In the genomic region with DNA sequence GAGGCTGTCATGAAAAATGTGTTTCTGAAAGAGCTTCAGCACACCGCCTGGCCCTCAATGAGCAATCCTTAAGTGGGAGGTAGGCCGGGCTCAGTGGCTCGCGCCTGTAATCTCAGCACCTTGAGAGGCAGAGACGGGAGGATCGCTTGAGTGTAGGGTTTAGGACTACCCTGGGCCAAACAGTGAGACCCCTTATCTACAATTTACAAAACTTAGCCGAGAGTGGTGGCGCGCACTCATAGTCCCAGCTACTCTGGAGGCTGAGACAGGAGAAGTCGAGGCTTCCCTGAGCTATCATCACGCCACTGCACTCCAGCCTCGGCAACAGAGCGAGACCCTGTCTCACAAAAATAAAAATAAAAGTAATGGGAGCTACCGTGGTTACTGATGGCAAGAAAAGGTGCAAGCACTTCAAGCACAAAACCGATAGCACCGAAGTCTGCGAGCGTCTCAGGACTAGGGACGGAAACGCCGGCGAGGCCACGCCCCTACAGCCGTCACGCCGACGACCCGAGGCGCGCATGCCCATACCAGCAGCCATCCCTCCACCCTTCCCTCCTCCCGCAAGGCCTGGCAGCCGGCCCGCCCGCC, we compare ENCODE assay signal across 8 cellular contexts. TPM values are rescaled to one million over a fixed set of nuclear protein-coding genes. Genes with fewer than 3 reads are reported as not detected.
DNase-seq lines count a peak whose midpoint lies in the region; ATAC-seq, FAIRE-seq and TF ChIP-seq lines count a peak whose summit lies in the region.

No MANE protein-coding gene starts in this region.

- peak overlapping the region; percentile 98 for H3K27ac ChIP-seq in astrocyte (ENCODE audit: low read depth, low read length)

- no peaks in the 10 kb centered on the region for H3K27me3 ChIP-seq in astrocyte (ENCODE audit: insufficient read depth, low read length)

- H3K36me3 ChIP-seq in astrocyte (ENCODE audit: insufficient read depth, low read length) = peaks cover 17% of the 10 kb centered on the region

- no peaks in the 10 kb centered on the region for H3K27me3 Mint-ChIP-seq in astrocyte (ENCODE audit: low read depth, unreplicated experiment)

- peaks cover 36% of the 10 kb centered on the region for H3K79me2 ChIP-seq in astrocyte (ENCODE audit: insufficient read depth, low read length)

- peak overlapping the region; percentile 73 for H3K27ac Mint-ChIP-seq in astrocyte (ENCODE audit: unreplicated experiment)

- H3K36me3 Mint-ChIP-seq in astrocyte (ENCODE audit: low read depth, unreplicated experiment) = peaks cover 4% of the 10 kb centered on the region

- peak overlapping the region; percentile 99 for H3K4me3 Mint-ChIP-seq in astrocyte (ENCODE audit: unreplicated experiment)

- H2AFZ ChIP-seq in astrocyte (ENCODE audit: low read depth, low read length) = peak overlapping the region; percentile 100

- H3K9me3 Mint-ChIP-seq in astrocyte (ENCODE audit: unreplicated experiment) = no peaks in the 10 kb centered on the region

- H4K20me1 ChIP-seq in astrocyte (ENCODE audit: insufficient read depth, low read length) = peaks cover 42% of the 10 kb centered on the region

- H3K4me2 ChIP-seq in astrocyte (ENCODE audit: low read length) = peak overlapping the region; percentile 91

- H3K4me3 ChIP-seq in astrocyte (ENCODE audit: insufficient read depth, low read depth, low read length) = peak overlapping the region; percentile 100
- peak overlapping the region; percentile 99 for H3K4me3 ChIP-seq in retinal pigment epithelial cell (ENCODE audit: low read length)

- DNase-seq in NCI-H1930 (lab: John Stamatoyannopoulos, UW) (peak; percentile 50 to 78), T-helper 9 cell (peak; percentile 87), astrocyte (ENCODE audit: low read depth) (peak; percentile 47), hepatic stellate cell (ENCODE audit: low spot score) (peak; percentile 91), retinal pigment epithelial cell (ENCODE audit: low read depth) (peak; percentile 22), cortex of kidney (lab: John Stamatoyannopoulos, UW) (no peak)

- TF ChIP-seq CTCF in astrocyte (IDR thresholded peaks at IDR 0.05; ENCODE audit: insufficient read depth, low read depth, low read length) (no peak), retinal pigment epithelial cell (conservative IDR thresholded peaks at IDR 0.05; ENCODE audit: low read depth, low read length) (no peak)

- H3K9ac ChIP-seq in astrocyte (ENCODE audit: low read length) = peak overlapping the region; percentile 99

- H3K4me1 ChIP-seq in astrocyte (ENCODE audit: insufficient read depth, low read length) = peaks cover 5% of the 10 kb centered on the region

- FAIRE-seq in astrocyte (lab: Jason Lieb, UNC) = no peak

- peaks cover 9% of the 10 kb centered on the region for H3K4me1 Mint-ChIP-seq in astrocyte (ENCODE audit: low read depth, unreplicated experiment)

- ATAC-seq in GM18502 (IDR thresholded peaks at IDR 0.05; ENCODE audit: poor library complexity, unreplicated experiment) (peak; percentile 78), HG02870 (IDR thresholded peaks at IDR 0.05; ENCODE audit: unreplicated experiment) (peak; percentile 73)

- H3K9me3 ChIP-seq in astrocyte (ENCODE audit: insufficient read depth, low read depth, low read length) = no peaks in the 10 kb centered on the region

RNA-seq across cellular contexts. Expression of a gene that starts 0.6 kb away (rescaled TPM):
- 26.4 and 28.6 TPM in 2 replicates for total RNA-seq in astrocyte

RNA-seq across cellular contexts. Expression of a gene that starts 22.8 kb away (rescaled TPM):
- total RNA-seq in astrocyte = 5.3 and 7.4 TPM in 2 replicates

RNA-seq across cellular contexts. Expression of a gene that starts 43.5 kb away (rescaled TPM):
- 0.43 and 0.46 TPM in 2 replicates for total RNA-seq in astrocyte
